ENCODE assay signal across 1 cellular context in the genomic region with DNA sequence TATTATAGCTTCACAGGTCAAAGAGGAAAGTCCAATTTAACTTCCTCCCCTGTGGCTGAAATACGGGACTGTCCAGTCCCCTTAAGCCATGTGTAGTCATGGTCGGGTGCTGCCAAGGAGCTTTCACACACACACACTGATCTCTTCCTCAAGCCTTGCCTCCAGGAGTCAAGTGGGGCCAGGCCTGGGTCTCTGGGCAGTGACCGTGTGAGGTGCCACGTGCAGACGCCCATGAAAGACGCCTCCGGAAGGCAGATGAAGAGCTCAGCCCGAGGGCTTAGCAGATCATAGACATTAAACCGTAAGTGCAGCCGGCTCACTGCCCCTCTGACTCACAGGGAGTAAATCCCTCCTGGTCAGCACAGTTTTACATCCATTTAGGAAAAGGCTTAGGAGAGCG.
TF ChIP-seq lines count a peak whose summit lies in the region.

No MANE protein-coding gene starts in this region.

TF ChIP-seq in IMR-90, 13 proteins besides CTCF, POLR2A, EP300 and RAD21:
- TF ChIP-seq FOS (IDR thresholded peaks at IDR 0.05; ENCODE audit: low read depth, low read length) (no peak), SMC3 (IDR thresholded peaks at IDR 0.05; ENCODE audit: low read depth, low read length) (no peak), CHD1 (IDR thresholded peaks at IDR 0.05; ENCODE audit: low read depth, low read length) (no peak), NFE2L2 (IDR thresholded peaks at IDR 0.05; ENCODE audit: low read depth, low read length) (no peak), CEBPB (IDR thresholded peaks at IDR 0.05; ENCODE audit: low read depth, low read length) (no peak), MAZ (IDR thresholded peaks at IDR 0.05; ENCODE audit: borderline replicate concordance, low read depth, low read length) (no peak), BHLHE40 (IDR thresholded peaks at IDR 0.05; ENCODE audit: low read depth, low read length) (no peak), RCOR1 (IDR thresholded peaks at IDR 0.05; ENCODE audit: insufficient replicate concordance, low read length) (no peak), MXI1 (IDR thresholded peaks at IDR 0.05; ENCODE audit: borderline replicate concordance, low read depth, low read length) (no peak)
- TF ChIP-seq, protein P1, sequence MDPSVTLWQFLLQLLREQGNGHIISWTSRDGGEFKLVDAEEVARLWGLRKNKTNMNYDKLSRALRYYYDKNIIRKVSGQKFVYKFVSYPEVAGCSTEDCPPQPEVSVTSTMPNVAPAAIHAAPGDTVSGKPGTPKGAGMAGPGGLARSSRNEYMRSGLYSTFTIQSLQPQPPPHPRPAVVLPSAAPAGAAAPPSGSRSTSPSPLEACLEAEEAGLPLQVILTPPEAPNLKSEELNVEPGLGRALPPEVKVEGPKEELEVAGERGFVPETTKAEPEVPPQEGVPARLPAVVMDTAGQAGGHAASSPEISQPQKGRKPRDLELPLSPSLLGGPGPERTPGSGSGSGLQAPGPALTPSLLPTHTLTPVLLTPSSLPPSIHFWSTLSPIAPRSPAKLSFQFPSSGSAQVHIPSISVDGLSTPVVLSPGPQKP (IDR thresholded peaks at IDR 0.05; ENCODE audit: borderline replicate concordance, low read depth, low read length) = no peak
- TF ChIP-seq, protein P2, sequence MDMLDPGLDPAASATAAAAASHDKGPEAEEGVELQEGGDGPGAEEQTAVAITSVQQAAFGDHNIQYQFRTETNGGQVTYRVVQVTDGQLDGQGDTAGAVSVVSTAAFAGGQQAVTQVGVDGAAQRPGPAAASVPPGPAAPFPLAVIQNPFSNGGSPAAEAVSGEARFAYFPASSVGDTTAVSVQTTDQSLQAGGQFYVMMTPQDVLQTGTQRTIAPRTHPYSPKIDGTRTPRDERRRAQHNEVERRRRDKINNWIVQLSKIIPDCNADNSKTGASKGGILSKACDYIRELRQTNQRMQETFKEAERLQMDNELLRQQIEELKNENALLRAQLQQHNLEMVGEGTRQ (IDR thresholded peaks at IDR 0.05; ENCODE audit: low read depth, low read length) = no peak
